1 cellular context compared by ENCODE assay signal in the genomic region with DNA sequence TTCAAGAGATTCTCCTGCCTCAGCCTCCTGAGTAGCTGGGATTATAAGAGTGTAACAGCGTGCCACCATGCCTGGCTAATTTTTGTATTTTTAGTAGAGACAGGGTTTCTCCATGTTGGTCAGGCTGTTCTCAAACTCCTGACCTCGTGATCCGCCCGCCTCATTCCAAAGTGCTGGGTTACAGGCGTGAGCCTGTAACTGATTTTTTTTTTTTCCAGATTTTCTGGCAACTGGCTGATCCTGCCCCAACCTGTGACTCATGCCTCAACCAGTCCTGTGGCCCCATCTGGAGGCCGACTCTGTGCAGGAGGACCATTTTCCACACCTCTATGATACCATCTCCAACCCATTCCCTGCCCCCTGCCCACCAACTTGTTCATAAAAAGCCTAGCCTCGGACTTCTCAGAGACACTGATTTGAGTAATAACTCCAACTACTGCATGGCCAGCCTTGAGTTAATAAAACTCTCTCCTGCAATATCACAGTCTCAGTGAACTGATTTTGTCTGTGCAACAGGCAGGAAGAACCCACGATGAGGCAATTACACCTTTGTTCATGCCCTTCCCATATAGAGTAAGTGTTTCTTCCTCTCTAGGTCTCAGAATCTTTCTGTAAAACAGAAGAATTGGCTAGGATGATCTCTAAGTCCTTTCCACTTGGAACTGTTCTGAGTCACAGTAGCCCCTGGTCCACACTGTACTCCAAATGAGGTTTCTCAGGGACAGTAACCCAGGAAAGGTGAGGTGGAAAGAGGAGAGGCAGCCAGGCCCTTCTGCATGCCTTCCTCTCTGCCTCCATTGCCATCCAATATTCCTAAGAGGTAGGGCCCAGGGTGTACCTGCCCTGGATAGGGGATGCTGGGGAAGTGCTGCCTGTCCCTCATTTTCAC.
TF ChIP-seq lines count a peak whose summit lies in the region.

No MANE protein-coding gene starts in this region.

TF ChIP-seq in HepG2, 621 proteins besides CTCF, POLR2A, EP300 and RAD21 (continued from another document and continues in another):
- TF ChIP-seq ZNF687 (CRISPR knock-in tag; IDR thresholded peaks at IDR 0.05) (no peak), ZNF709 (CRISPR knock-in tag; IDR thresholded peaks at IDR 0.05) (no peak), ZNF335 (CRISPR knock-in tag; IDR thresholded peaks at IDR 0.05) (no peak), ZNF547 (CRISPR knock-in tag; IDR thresholded peaks at IDR 0.05) (no peak), ZNF776 (CRISPR knock-in tag; IDR thresholded peaks at IDR 0.05) (0 out of 2 replicates have a peak, but pooled peaks have one; percentile 40), EHMT2 (IDR thresholded peaks at IDR 0.05; ENCODE audit: borderline replicate concordance, low read depth, low read length) (no peak), KLF6 (CRISPR knock-in tag; IDR thresholded peaks at IDR 0.05) (no peak), ZNF432 (CRISPR knock-in tag; IDR thresholded peaks at IDR 0.05; ENCODE audit: borderline replicate concordance) (no peak), STAG1 (CRISPR knock-in tag; IDR thresholded peaks at IDR 0.05) (peak; percentile 93), ZNF7 (CRISPR knock-in tag; IDR thresholded peaks at IDR 0.05) (no peak), ELF1 (CRISPR knock-in tag; IDR thresholded peaks at IDR 0.05) (no peak), REXO4 (CRISPR knock-in tag; IDR thresholded peaks at IDR 0.05; ENCODE audit: borderline replicate concordance) (no peak), ZNF256 (CRISPR knock-in tag; conservative IDR thresholded peaks at IDR 0.05) (no peak), KLF16 (CRISPR knock-in tag; IDR thresholded peaks at IDR 0.05) (no peak), ZNF768 (CRISPR knock-in tag; IDR thresholded peaks at IDR 0.05) (no peak), RBM22 (optimal IDR thresholded peaks at IDR 0.05; ENCODE audit: low read length) (no peak)
- TF ChIP-seq, protein P1, sequence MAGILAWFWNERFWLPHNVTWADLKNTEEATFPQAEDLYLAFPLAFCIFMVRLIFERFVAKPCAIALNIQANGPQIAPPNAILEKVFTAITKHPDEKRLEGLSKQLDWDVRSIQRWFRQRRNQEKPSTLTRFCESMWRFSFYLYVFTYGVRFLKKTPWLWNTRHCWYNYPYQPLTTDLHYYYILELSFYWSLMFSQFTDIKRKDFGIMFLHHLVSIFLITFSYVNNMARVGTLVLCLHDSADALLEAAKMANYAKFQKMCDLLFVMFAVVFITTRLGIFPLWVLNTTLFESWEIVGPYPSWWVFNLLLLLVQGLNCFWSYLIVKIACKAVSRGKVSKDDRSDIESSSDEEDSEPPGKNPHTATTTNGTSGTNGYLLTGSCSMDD (CRISPR knock-in tag; IDR thresholded peaks at IDR 0.05): no peak
- TF ChIP-seq, protein P2, sequence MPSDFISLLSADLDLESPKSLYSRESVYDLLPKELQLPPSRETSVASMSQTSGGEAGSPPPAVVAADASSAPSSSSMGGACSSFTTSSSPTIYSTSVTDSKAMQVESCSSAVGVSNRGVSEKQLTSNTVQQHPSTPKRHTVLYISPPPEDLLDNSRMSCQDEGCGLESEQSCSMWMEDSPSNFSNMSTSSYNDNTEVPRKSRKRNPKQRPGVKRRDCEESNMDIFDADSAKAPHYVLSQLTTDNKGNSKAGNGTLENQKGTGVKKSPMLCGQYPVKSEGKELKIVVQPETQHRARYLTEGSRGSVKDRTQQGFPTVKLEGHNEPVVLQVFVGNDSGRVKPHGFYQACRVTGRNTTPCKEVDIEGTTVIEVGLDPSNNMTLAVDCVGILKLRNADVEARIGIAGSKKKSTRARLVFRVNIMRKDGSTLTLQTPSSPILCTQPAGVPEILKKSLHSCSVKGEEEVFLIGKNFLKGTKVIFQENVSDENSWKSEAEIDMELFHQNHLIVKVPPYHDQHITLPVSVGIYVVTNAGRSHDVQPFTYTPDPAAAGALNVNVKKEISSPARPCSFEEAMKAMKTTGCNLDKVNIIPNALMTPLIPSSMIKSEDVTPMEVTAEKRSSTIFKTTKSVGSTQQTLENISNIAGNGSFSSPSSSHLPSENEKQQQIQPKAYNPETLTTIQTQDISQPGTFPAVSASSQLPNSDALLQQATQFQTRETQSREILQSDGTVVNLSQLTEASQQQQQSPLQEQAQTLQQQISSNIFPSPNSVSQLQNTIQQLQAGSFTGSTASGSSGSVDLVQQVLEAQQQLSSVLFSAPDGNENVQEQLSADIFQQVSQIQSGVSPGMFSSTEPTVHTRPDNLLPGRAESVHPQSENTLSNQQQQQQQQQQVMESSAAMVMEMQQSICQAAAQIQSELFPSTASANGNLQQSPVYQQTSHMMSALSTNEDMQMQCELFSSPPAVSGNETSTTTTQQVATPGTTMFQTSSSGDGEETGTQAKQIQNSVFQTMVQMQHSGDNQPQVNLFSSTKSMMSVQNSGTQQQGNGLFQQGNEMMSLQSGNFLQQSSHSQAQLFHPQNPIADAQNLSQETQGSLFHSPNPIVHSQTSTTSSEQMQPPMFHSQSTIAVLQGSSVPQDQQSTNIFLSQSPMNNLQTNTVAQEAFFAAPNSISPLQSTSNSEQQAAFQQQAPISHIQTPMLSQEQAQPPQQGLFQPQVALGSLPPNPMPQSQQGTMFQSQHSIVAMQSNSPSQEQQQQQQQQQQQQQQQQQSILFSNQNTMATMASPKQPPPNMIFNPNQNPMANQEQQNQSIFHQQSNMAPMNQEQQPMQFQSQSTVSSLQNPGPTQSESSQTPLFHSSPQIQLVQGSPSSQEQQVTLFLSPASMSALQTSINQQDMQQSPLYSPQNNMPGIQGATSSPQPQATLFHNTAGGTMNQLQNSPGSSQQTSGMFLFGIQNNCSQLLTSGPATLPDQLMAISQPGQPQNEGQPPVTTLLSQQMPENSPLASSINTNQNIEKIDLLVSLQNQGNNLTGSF (CRISPR knock-in tag; IDR thresholded peaks at IDR 0.05): no peak
- TF ChIP-seq, protein P3, sequence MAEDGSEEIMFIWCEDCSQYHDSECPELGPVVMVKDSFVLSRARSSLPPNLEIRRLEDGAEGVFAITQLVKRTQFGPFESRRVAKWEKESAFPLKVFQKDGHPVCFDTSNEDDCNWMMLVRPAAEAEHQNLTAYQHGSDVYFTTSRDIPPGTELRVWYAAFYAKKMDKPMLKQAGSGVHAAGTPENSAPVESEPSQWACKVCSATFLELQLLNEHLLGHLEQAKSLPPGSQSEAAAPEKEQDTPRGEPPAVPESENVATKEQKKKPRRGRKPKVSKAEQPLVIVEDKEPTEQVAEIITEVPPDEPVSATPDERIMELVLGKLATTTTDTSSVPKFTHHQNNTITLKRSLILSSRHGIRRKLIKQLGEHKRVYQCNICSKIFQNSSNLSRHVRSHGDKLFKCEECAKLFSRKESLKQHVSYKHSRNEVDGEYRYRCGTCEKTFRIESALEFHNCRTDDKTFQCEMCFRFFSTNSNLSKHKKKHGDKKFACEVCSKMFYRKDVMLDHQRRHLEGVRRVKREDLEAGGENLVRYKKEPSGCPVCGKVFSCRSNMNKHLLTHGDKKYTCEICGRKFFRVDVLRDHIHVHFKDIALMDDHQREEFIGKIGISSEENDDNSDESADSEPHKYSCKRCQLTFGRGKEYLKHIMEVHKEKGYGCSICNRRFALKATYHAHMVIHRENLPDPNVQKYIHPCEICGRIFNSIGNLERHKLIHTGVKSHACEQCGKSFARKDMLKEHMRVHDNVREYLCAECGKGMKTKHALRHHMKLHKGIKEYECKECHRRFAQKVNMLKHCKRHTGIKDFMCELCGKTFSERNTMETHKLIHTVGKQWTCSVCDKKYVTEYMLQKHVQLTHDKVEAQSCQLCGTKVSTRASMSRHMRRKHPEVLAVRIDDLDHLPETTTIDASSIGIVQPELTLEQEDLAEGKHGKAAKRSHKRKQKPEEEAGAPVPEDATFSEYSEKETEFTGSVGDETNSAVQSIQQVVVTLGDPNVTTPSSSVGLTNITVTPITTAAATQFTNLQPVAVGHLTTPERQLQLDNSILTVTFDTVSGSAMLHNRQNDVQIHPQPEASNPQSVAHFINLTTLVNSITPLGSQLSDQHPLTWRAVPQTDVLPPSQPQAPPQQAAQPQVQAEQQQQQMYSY (CRISPR knock-in tag; IDR thresholded peaks at IDR 0.05): 0 out of 2 replicates have a peak, but pooled peaks have one; percentile 30
- TF ChIP-seq, protein P4, sequence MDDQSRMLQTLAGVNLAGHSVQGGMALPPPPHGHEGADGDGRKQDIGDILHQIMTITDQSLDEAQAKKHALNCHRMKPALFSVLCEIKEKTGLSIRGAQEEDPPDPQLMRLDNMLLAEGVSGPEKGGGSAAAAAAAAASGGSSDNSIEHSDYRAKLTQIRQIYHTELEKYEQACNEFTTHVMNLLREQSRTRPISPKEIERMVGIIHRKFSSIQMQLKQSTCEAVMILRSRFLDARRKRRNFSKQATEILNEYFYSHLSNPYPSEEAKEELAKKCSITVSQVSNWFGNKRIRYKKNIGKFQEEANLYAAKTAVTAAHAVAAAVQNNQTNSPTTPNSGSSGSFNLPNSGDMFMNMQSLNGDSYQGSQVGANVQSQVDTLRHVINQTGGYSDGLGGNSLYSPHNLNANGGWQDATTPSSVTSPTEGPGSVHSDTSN (CRISPR knock-in tag; IDR thresholded peaks at IDR 0.05; ENCODE audit: borderline replicate concordance): no peak
- TF ChIP-seq, protein P5, sequence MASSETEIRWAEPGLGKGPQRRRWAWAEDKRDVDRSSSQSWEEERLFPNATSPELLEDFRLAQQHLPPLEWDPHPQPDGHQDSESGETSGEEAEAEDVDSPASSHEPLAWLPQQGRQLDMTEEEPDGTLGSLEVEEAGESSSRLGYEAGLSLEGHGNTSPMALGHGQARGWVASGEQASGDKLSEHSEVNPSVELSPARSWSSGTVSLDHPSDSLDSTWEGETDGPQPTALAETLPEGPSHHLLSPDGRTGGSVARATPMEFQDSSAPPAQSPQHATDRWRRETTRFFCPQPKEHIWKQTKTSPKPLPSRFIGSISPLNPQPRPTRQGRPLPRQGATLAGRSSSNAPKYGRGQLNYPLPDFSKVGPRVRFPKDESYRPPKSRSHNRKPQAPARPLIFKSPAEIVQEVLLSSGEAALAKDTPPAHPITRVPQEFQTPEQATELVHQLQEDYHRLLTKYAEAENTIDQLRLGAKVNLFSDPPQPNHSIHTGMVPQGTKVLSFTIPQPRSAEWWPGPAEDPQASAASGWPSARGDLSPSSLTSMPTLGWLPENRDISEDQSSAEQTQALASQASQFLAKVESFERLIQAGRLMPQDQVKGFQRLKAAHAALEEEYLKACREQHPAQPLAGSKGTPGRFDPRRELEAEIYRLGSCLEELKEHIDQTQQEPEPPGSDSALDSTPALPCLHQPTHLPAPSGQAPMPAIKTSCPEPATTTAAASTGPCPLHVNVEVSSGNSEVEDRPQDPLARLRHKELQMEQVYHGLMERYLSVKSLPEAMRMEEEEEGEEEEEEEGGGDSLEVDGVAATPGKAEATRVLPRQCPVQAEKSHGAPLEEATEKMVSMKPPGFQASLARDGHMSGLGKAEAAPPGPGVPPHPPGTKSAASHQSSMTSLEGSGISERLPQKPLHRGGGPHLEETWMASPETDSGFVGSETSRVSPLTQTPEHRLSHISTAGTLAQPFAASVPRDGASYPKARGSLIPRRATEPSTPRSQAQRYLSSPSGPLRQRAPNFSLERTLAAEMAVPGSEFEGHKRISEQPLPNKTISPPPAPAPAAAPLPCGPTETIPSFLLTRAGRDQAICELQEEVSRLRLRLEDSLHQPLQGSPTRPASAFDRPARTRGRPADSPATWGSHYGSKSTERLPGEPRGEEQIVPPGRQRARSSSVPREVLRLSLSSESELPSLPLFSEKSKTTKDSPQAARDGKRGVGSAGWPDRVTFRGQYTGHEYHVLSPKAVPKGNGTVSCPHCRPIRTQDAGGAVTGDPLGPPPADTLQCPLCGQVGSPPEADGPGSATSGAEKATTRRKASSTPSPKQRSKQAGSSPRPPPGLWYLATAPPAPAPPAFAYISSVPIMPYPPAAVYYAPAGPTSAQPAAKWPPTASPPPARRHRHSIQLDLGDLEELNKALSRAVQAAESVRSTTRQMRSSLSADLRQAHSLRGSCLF (CRISPR knock-in tag; IDR thresholded peaks at IDR 0.05; ENCODE audit: borderline replicate concordance): no peak
- TF ChIP-seq, protein P6, sequence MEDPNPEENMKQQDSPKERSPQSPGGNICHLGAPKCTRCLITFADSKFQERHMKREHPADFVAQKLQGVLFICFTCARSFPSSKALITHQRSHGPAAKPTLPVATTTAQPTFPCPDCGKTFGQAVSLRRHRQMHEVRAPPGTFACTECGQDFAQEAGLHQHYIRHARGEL (CRISPR knock-in tag; IDR thresholded peaks at IDR 0.05): no peak
- TF ChIP-seq, protein P7, sequence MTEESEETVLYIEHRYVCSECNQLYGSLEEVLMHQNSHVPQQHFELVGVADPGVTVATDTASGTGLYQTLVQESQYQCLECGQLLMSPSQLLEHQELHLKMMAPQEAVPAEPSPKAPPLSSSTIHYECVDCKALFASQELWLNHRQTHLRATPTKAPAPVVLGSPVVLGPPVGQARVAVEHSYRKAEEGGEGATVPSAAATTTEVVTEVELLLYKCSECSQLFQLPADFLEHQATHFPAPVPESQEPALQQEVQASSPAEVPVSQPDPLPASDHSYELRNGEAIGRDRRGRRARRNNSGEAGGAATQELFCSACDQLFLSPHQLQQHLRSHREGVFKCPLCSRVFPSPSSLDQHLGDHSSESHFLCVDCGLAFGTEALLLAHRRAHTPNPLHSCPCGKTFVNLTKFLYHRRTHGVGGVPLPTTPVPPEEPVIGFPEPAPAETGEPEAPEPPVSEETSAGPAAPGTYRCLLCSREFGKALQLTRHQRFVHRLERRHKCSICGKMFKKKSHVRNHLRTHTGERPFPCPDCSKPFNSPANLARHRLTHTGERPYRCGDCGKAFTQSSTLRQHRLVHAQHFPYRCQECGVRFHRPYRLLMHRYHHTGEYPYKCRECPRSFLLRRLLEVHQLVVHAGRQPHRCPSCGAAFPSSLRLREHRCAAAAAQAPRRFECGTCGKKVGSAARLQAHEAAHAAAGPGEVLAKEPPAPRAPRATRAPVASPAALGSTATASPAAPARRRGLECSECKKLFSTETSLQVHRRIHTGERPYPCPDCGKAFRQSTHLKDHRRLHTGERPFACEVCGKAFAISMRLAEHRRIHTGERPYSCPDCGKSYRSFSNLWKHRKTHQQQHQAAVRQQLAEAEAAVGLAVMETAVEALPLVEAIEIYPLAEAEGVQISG (CRISPR knock-in tag; IDR thresholded peaks at IDR 0.05): peak; percentile 69
